In genomic region chr13:47672982-47673670, GRCh38 we compare ENCODE assay signal across 13 cellular contexts.
A peak's percentile ranks its signal among the peaks of the same experiment; 100 is the strongest.
DNase-seq lines count a peak whose midpoint lies in the region; ATAC-seq and TF ChIP-seq lines count a peak whose summit lies in the region.
"Had no signal": no experiment of that assay in that cellular context is flagged by ENCODE, and none has a peak within 500 bp of the region (broad histone marks: within the 10 kb centered on the region; RNA-seq: fewer than 3 reads in every experiment).

No MANE protein-coding gene starts in this region.

- peak; percentile 82 for DNase-seq in LHCN-M2 (ENCODE audit: low read depth)
- DNase-seq in MCF 10A (ENCODE audit: unreplicated experiment): peak; percentile 83
- DNase-seq in kidney epithelial cell (ENCODE audit: low read depth): peak; percentile 19
- DNase-seq in upper lobe of left lung: no peak
- no peak for DNase-seq in NCI-H187 treated with DMSO at 0.1 percent for 48 hours (lab: John Stamatoyannopoulos, UW)
- DNase-seq in COR-L47 (lab: John Stamatoyannopoulos, UW): no peak
- DNase-seq: cortex of kidney, DND-41, NCI-H146, PC-9, uterus had no signal

- H3K27ac Mint-ChIP-seq in MCF 10A (ENCODE audit: low read depth, unreplicated experiment): no peak overlapping the region
- H3K27ac Mint-ChIP-seq in stimulated activated memory B cell treated with anti-CD40 and anti-IgM and Interleukin-4, amounts not matched to agents 10 μg/mL and 1 μg/mL and 100 μg/mL, for 72 hours: no peak overlapping the region

- peaks cover 0 to 5% (median 0%) of the 10 kb centered on the region in 4 donors for H3K4me1 ChIP-seq in upper lobe of left lung
- H3K4me1 ChIP-seq: uterus had no signal

- TF ChIP-seq CTCF in MCF 10A (IDR thresholded peaks at IDR 0.05; ENCODE audit: unreplicated experiment) (no peak), kidney epithelial cell (IDR thresholded peaks at IDR 0.05; ENCODE audit: insufficient read depth, low read length, poor library complexity, severe bottlenecking) (no peak), upper lobe of left lung (IDR thresholded peaks at IDR 0.05) (no peak)

- H3K4me3 Mint-ChIP-seq in MCF 10A (ENCODE audit: unreplicated experiment): no peak overlapping the region
- H3K4me3 Mint-ChIP-seq in stimulated activated memory B cell treated with anti-CD40 and anti-IgM and Interleukin-4, amounts not matched to agents 10 μg/mL and 1 μg/mL and 100 μg/mL, for 72 hours: no peak overlapping the region

- CTCF ChIA-PET in MCF 10A (lab: Yijun Ruan, JAX): no interaction called here

- ATAC-seq in upper lobe of left lung (ENCODE audit: low FRiP score in 2 of 2): peak; percentile 61 to 97
- no peak for ATAC-seq in stimulated activated memory B cell treated with anti-CD40 and anti-IgM and Interleukin-4, amounts not matched to agents 10 μg/mL and 1 μg/mL and 100 μg/mL, for 72 hours

- H3K27ac ChIP-seq in upper lobe of left lung: no peak overlapping the region
- H3K27ac ChIP-seq: neutrophil, PC-9 had no signal

- BruUV-seq in MCF 10A (replicated peaks; lab: Mats Ljungman, UMichigan): no TSS peak

- intact Hi-C loops in MCF 10A (cut with micrococcal nuclease): no loop called here

- WGBS in upper lobe of left lung, 2 donors: 24 to 39% methylated on average over 4 of the region's 4 CpGs

- no peaks in the 10 kb centered on the region for H3K27me3 Mint-ChIP-seq in MCF 10A (ENCODE audit: insufficient read depth, unreplicated experiment)
- H3K27me3 Mint-ChIP-seq in stimulated activated memory B cell treated with anti-CD40 and anti-IgM and Interleukin-4, amounts not matched to agents 10 μg/mL and 1 μg/mL and 100 μg/mL, for 72 hours: no peaks in the 10 kb centered on the region

- H3K4me3 ChIP-seq in kidney epithelial cell (ENCODE audit: low read depth, low read length) (no peak overlapping the region), upper lobe of left lung (no peak overlapping the region)
- H3K4me3 ChIP-seq: PC-9, uterus had no signal

- TF ChIP-seq POLR2A in upper lobe of left lung (IDR thresholded peaks at IDR 0.05): no peak

- POLR2A ChIA-PET in MCF 10A (lab: Yijun Ruan, JAX): interaction anchor here (0.6 to 1.2 kb wide), 3 partner anchors 8 to 686 kb away, joined by 3 read pairs; no protein-coding TSS in a partner anchor

- no peaks in the 10 kb centered on the region for H3K36me3 ChIP-seq in kidney epithelial cell (ENCODE audit: control insufficient read depth, insufficient read depth, low read length)
- H3K36me3 ChIP-seq in upper lobe of left lung: no peaks in the 10 kb centered on the region
- H3K36me3 ChIP-seq: neutrophil, uterus had no signal

- no peaks in the 10 kb centered on the region for H3K9me3 ChIP-seq in upper lobe of left lung
- H3K9me3 ChIP-seq: neutrophil, uterus had no signal

- H3K9me3 Mint-ChIP-seq in MCF 10A (ENCODE audit: unreplicated experiment): no peaks in the 10 kb centered on the region
- no peaks in the 10 kb centered on the region for H3K9me3 Mint-ChIP-seq in stimulated activated memory B cell treated with anti-CD40 and anti-IgM and Interleukin-4, amounts not matched to agents 10 μg/mL and 1 μg/mL and 100 μg/mL, for 72 hours

- no peak for TF ChIP-seq EP300 in upper lobe of left lung (IDR thresholded peaks at IDR 0.05)

- H3K4me1 Mint-ChIP-seq in MCF 10A (ENCODE audit: insufficient read depth, unreplicated experiment): peaks cover 30% of the 10 kb centered on the region
- no peaks in the 10 kb centered on the region for H3K4me1 Mint-ChIP-seq in stimulated activated memory B cell treated with anti-CD40 and anti-IgM and Interleukin-4, amounts not matched to agents 10 μg/mL and 1 μg/mL and 100 μg/mL, for 72 hours

- no peaks in the 10 kb centered on the region for H3K36me3 Mint-ChIP-seq in MCF 10A (ENCODE audit: insufficient read depth, unreplicated experiment)
- no peaks in the 10 kb centered on the region for H3K36me3 Mint-ChIP-seq in stimulated activated memory B cell treated with anti-CD40 and anti-IgM and Interleukin-4, amounts not matched to agents 10 μg/mL and 1 μg/mL and 100 μg/mL, for 72 hours

- H3K27me3 ChIP-seq in kidney epithelial cell (ENCODE audit: control insufficient read depth, insufficient read depth, low read length) (no peaks in the 10 kb centered on the region), upper lobe of left lung (no peaks in the 10 kb centered on the region)
- H3K27me3 ChIP-seq: neutrophil, uterus had no signal

Comparison
In these comparisons a context has a peak if more than half of its experiments do, and no peak if none do; other contexts are left out.
1. DNase-seq: peak in LHCN-M2 (single experiment), MCF 10A (single experiment) and kidney epithelial cell (single experiment); none in upper lobe of left lung (0 of 2), NCI-H187 treated with DMSO at 0.1 percent for 48 hours (single experiment) and COR-L47 (single experiment).